Comparison of ENCODE assay signal across 1 cellular context in genomic region chr3:101827211-101828174, GRCh38.
TF ChIP-seq lines count a peak whose summit lies in the region.

No MANE protein-coding gene starts in this region.

TF ChIP-seq in HepG2, 621 proteins besides CTCF, POLR2A, EP300 and RAD21 (continued from another document and continues in another):
- TF ChIP-seq THAP9 (CRISPR knock-in tag; IDR thresholded peaks at IDR 0.05; ENCODE audit: borderline replicate concordance), result peak; percentile 24; the same call in 1 of the 2 replicates
- no peak for TF ChIP-seq E2F5 (CRISPR knock-in tag; conservative IDR thresholded peaks at IDR 0.05)
- no peak for TF ChIP-seq ZNF20 (CRISPR knock-in tag; IDR thresholded peaks at IDR 0.05)
- TF ChIP-seq LRRFIP1 (CRISPR knock-in tag; conservative IDR thresholded peaks at IDR 0.05), result no peak
- TF ChIP-seq TSC22D2 (CRISPR knock-in tag; IDR thresholded peaks at IDR 0.05; ENCODE audit: borderline replicate concordance), result peak; percentile 59; the same call in 1 of the 2 replicates
- TF ChIP-seq ZNF207 (IDR thresholded peaks at IDR 0.05; ENCODE audit: borderline replicate concordance), result no peak
- TF ChIP-seq NR1H2 (CRISPR knock-in tag; IDR thresholded peaks at IDR 0.05; ENCODE audit: borderline replicate concordance, low read depth), result no peak
- TF ChIP-seq BHLHE40 (IDR thresholded peaks at IDR 0.05; ENCODE audit: low read length), result no peak
- 0 out of 2 replicates have a peak, but pooled peaks have one; percentile 49 for TF ChIP-seq ZNF280D (CRISPR knock-in tag; IDR thresholded peaks at IDR 0.05)
- no peak for TF ChIP-seq HMGXB3 (CRISPR knock-in tag; IDR thresholded peaks at IDR 0.05; ENCODE audit: borderline replicate concordance)
- peak; percentile 45; the same call in 1 of the 2 replicates for TF ChIP-seq PHF21A (CRISPR knock-in tag; IDR thresholded peaks at IDR 0.05)
- TF ChIP-seq ZNF564 (CRISPR knock-in tag; IDR thresholded peaks at IDR 0.05), result no peak
- no peak; the same call in 1 of the 2 replicates for TF ChIP-seq RELA (CRISPR knock-in tag; IDR thresholded peaks at IDR 0.05)
- no peak for TF ChIP-seq RAD51 (IDR thresholded peaks at IDR 0.05; ENCODE audit: borderline replicate concordance)
- TF ChIP-seq KDM5A (IDR thresholded peaks at IDR 0.05; ENCODE audit: borderline replicate concordance, low read length), result no peak
- TF ChIP-seq HIVEP1 (CRISPR knock-in tag; IDR thresholded peaks at IDR 0.05), result peak; percentile 66; the same call in 1 of the 2 replicates
- no peak for TF ChIP-seq ZNF414 (CRISPR knock-in tag; IDR thresholded peaks at IDR 0.05)
- TF ChIP-seq TRIM22 (IDR thresholded peaks at IDR 0.05), result no peak
- peak; percentile 59; the same call in 1 of the 2 replicates for TF ChIP-seq ZNF292 (CRISPR knock-in tag; IDR thresholded peaks at IDR 0.05; ENCODE audit: borderline replicate concordance, low read depth)
- peak; percentile 77 for TF ChIP-seq KMT2A (CRISPR knock-in tag; IDR thresholded peaks at IDR 0.05)
- no peak for TF ChIP-seq ATF4 (CRISPR knock-in tag; IDR thresholded peaks at IDR 0.05)
- no peak for TF ChIP-seq NR3C1 (CRISPR knock-in tag; IDR thresholded peaks at IDR 0.05)
- no peak for TF ChIP-seq ZSCAN12 (CRISPR knock-in tag; IDR thresholded peaks at IDR 0.05)
- no peak for TF ChIP-seq THAP8 (CRISPR knock-in tag; IDR thresholded peaks at IDR 0.05; ENCODE audit: borderline replicate concordance)
- no peak for TF ChIP-seq ZBTB33 (CRISPR knock-in tag; IDR thresholded peaks at IDR 0.05)
- no peak for TF ChIP-seq SRY (CRISPR knock-in tag; IDR thresholded peaks at IDR 0.05)
- no peak for TF ChIP-seq KLF13 (CRISPR knock-in tag; IDR thresholded peaks at IDR 0.05)
- no peak for TF ChIP-seq HNRNPL (IDR thresholded peaks at IDR 0.05; ENCODE audit: low read depth, low read length)
- no peak for TF ChIP-seq ZNF782 (CRISPR knock-in tag; IDR thresholded peaks at IDR 0.05; ENCODE audit: borderline replicate concordance)
- TF ChIP-seq CCDC6 (CRISPR knock-in tag; IDR thresholded peaks at IDR 0.05), result no peak
- no peak for TF ChIP-seq SIX4 (CRISPR knock-in tag; IDR thresholded peaks at IDR 0.05)
- TF ChIP-seq HDAC2 (CRISPR knock-in tag; IDR thresholded peaks at IDR 0.05), result no peak
